12 cellular contexts compared by ENCODE assay signal in the genomic region with DNA sequence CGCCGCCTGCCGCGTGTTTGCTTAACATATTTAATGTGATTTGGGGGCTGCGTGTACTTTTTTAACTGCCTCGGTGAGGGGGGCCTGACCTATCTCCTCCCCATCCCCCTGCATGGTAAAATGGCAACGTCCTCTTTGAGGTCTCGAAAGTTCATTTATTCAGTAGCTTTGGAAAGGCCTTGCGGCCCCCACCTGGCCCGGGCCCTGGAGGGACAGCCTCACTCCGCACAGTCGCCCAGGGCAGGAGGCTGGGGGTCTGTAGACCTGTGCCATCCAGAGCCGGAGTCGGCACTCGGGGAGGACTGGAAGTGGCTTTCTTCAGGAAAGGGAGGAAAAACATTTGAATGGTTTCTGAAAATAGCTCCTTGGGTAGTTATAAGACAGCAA. TPM values are rescaled to one million over a fixed set of nuclear protein-coding genes. Genes with fewer than 3 reads are reported as not detected.
"Had no signal": no experiment of that assay in that cellular context is flagged by ENCODE, and none has a peak within 500 bp of the region (broad histone marks: within the 10 kb centered on the region; RNA-seq: fewer than 3 reads in every experiment).

No MANE protein-coding gene starts in this region.

- H3K4me3 ChIP-seq: ovary had no signal

- H3K9me3 ChIP-seq: ovary had no signal

- DNase-seq: activated CD4-positive, alpha-beta T cell treated with anti-CD3 and anti-CD28 coated beads, Interleukin-2, amount 50 U/mL, for 1 hour; activated CD8-positive, alpha-beta memory T cell treated with anti-CD3 and anti-CD28 coated beads for 24 hours; ovary; stimulated activated CD4-positive, alpha-beta T cell treated with anti-CD3 and anti-CD28 coated beads, Interleukin-12 subunit alpha, Interleukin-12 subunit beta, amount 100 ng/mL, for 4 hours; stimulated activated CD4-positive, alpha-beta T cell treated with anti-CD3 and anti-CD28 coated beads, Interleukin-2, amount 100 ng/mL, for 24 hours; trophoblast cell had no signal

- H3K27ac ChIP-seq: ovary had no signal

- ATAC-seq: esophagus mucosa had no signal

- H3K27me3 ChIP-seq: ovary had no signal

- H3K36me3 ChIP-seq: ovary had no signal

RNA-seq across cellular contexts. Expression of a gene that starts 38.0 kb away (rescaled TPM):
- total RNA-seq: aorta, bronchial epithelial cell, esophagus mucosa, lower leg skin, mesothelial cell of epicardium, neural crest cell, ovary had no signal
